Comparison of ENCODE assay signal across 1 cellular context in genomic region chr3:153138267-153139210, GRCh38.
TF ChIP-seq lines count a peak whose summit lies in the region.

No MANE protein-coding gene starts in this region.

TF ChIP-seq in GM23338, 12 proteins besides CTCF, POLR2A, EP300 and RAD21:
- TF ChIP-seq, protein P1, sequence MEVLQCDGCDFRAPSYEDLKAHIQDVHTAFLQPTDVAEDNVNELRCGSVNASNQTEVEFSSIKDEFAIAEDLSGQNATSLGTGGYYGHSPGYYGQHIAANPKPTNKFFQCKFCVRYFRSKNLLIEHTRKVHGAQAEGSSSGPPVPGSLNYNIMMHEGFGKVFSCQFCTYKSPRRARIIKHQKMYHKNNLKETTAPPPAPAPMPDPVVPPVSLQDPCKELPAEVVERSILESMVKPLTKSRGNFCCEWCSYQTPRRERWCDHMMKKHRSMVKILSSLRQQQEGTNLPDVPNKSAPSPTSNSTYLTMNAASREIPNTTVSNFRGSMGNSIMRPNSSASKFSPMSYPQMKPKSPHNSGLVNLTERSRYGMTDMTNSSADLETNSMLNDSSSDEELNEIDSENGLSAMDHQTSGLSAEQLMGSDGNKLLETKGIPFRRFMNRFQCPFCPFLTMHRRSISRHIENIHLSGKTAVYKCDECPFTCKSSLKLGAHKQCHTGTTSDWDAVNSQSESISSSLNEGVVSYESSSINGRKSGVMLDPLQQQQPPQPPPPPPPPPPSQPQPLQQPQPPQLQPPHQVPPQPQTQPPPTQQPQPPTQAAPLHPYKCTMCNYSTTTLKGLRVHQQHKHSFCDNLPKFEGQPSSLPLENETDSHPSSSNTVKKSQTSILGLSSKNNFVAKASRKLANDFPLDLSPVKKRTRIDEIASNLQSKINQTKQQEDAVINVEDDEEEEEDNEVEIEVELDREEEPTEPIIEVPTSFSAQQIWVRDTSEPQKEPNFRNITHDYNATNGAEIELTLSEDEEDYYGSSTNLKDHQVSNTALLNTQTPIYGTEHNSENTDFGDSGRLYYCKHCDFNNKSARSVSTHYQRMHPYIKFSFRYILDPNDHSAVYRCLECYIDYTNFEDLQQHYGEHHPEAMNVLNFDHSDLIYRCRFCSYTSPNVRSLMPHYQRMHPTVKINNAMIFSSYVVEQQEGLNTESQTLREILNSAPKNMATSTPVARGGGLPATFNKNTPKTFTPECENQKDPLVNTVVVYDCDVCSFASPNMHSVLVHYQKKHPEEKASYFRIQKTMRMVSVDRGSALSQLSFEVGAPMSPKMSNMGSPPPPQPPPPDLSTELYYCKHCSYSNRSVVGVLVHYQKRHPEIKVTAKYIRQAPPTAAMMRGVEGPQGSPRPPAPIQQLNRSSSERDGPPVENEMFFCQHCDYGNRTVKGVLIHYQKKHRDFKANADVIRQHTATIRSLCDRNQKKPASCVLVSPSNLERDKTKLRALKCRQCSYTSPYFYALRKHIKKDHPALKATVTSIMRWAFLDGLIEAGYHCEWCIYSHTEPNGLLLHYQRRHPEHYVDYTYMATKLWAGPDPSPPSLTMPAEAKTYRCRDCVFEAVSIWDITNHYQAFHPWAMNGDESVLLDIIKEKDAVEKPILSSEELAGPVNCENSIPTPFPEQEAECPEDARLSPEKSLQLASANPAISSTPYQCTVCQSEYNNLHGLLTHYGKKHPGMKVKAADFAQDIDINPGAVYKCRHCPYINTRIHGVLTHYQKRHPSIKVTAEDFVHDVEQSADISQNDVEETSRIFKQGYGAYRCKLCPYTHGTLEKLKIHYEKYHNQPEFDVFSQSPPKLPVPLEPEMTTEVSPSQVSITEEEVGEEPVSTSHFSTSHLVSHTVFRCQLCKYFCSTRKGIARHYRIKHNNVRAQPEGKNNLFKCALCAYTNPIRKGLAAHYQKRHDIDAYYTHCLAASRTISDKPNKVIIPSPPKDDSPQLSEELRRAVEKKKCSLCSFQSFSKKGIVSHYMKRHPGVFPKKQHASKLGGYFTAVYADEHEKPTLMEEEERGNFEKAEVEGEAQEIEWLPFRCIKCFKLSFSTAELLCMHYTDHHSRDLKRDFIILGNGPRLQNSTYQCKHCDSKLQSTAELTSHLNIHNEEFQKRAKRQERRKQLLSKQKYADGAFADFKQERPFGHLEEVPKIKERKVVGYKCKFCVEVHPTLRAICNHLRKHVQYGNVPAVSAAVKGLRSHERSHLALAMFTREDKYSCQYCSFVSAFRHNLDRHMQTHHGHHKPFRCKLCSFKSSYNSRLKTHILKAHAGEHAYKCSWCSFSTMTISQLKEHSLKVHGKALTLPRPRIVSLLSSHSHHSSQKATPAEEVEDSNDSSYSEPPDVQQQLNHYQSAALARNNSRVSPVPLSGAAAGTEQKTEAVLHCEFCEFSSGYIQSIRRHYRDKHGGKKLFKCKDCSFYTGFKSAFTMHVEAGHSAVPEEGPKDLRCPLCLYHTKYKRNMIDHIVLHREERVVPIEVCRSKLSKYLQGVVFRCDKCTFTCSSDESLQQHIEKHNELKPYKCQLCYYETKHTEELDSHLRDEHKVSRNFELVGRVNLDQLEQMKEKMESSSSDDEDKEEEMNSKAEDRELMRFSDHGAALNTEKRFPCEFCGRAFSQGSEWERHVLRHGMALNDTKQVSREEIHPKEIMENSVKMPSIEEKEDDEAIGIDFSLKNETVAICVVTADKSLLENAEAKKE (CRISPR knock-in tag; IDR thresholded peaks at IDR 0.05): no peak
- TF ChIP-seq NANOG (IDR thresholded peaks at IDR 0.05; ENCODE audit: borderline replicate concordance): no peak
- TF ChIP-seq, protein P2, sequence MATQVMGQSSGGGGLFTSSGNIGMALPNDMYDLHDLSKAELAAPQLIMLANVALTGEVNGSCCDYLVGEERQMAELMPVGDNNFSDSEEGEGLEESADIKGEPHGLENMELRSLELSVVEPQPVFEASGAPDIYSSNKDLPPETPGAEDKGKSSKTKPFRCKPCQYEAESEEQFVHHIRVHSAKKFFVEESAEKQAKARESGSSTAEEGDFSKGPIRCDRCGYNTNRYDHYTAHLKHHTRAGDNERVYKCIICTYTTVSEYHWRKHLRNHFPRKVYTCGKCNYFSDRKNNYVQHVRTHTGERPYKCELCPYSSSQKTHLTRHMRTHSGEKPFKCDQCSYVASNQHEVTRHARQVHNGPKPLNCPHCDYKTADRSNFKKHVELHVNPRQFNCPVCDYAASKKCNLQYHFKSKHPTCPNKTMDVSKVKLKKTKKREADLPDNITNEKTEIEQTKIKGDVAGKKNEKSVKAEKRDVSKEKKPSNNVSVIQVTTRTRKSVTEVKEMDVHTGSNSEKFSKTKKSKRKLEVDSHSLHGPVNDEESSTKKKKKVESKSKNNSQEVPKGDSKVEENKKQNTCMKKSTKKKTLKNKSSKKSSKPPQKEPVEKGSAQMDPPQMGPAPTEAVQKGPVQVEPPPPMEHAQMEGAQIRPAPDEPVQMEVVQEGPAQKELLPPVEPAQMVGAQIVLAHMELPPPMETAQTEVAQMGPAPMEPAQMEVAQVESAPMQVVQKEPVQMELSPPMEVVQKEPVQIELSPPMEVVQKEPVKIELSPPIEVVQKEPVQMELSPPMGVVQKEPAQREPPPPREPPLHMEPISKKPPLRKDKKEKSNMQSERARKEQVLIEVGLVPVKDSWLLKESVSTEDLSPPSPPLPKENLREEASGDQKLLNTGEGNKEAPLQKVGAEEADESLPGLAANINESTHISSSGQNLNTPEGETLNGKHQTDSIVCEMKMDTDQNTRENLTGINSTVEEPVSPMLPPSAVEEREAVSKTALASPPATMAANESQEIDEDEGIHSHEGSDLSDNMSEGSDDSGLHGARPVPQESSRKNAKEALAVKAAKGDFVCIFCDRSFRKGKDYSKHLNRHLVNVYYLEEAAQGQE (IDR thresholded peaks at IDR 0.05; ENCODE audit: unreplicated experiment): no peak
- TF ChIP-seq, protein P3, sequence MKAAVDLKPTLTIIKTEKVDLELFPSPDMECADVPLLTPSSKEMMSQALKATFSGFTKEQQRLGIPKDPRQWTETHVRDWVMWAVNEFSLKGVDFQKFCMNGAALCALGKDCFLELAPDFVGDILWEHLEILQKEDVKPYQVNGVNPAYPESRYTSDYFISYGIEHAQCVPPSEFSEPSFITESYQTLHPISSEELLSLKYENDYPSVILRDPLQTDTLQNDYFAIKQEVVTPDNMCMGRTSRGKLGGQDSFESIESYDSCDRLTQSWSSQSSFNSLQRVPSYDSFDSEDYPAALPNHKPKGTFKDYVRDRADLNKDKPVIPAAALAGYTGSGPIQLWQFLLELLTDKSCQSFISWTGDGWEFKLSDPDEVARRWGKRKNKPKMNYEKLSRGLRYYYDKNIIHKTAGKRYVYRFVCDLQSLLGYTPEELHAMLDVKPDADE (IDR thresholded peaks at IDR 0.05): no peak
